In the genomic region with DNA sequence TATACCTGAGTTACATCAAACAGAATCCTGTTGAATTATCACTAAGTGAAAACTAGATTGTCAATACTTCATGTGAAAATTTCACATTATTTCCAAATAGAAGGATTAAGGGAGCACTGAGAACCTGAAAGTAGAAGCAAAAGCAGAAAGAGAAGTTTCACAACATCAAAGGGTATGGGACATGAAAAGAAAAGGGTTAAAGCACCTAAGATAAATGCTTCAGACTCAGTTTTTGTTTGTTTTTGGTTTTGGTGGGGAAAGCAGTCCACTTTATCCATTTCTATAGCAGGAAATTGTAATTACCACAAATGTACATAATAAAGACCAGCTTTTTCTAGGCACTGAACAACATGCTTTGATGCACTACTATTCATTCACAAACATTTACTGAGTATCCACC, we compare ENCODE assay signal across 33 cellular contexts.
"Had no signal": no experiment of that assay in that cellular context is flagged by ENCODE, and none has a peak within 500 bp of the region (broad histone marks: within the 10 kb centered on the region; RNA-seq: fewer than 3 reads in every experiment).

No MANE protein-coding gene starts in this region.

- H3K27me3 Mint-ChIP-seq: T-cell, T-helper 17 cell had no signal

- ATAC-seq: Panc1, PC-3, Right ventricle myocardium inferior, SK-N-SH treated with all-trans-retinoic acid at 6 μM for 48 hours, T-cell, T-helper 17 cell had no signal

- H3K9ac ChIP-seq: KMS-11 had no signal

- H3K4me3 ChIP-seq: SJCRH30, SK-N-MC had no signal

- H3K36me3 ChIP-seq: SJCRH30 had no signal

- H3K27ac Mint-ChIP-seq: T-cell, T-helper 17 cell had no signal

- H3K27ac ChIP-seq: KMS-11, RWPE1, SJCRH30, SK-N-MC had no signal

- H3K4me2 ChIP-seq: KMS-11 had no signal

- DNase-seq: Karpas-422; NCI-H1048; NCI-H1092 treated with DMSO at 0.1 percent for 48 hours; NCI-H1105 treated with DMSO at 0.1 percent for 48 hours; NCI-H1417; NCI-H1436; NCI-H146; NCI-H1694; NCI-H187; NCI-H1930; NCI-H2029 treated with DMSO at 0.1 percent for 48 hours; NCI-H2081 treated with DMSO at 0.1 percent for 48 hours; NCI-H2107; NCI-H2171; NCI-H226; NCI-H510A treated with DMSO at 0.1 percent for 48 hours; NCI-H524 treated with DMSO at 0.1 percent for 48 hours; NCI-H526 treated with DMSO at 0.1 percent for 48 hours; NCI-H82; NK-92 treated with Interleukin-12 subunit alpha and Interleukin-12 subunit beta, amount 100 ng/mL, for 24 hours; OCI-M1; PC-3; SHP77; SIG-M5; SJCRH30; T-cell; T-helper 17 cell had no signal

- H3K27me3 ChIP-seq: SJCRH30 had no signal

- H3K36me3 Mint-ChIP-seq: T-cell had no signal

- H3K4me3 Mint-ChIP-seq: T-cell, T-helper 17 cell had no signal

- H3K4me1 Mint-ChIP-seq: T-cell, T-helper 17 cell had no signal

- H3K4me1 ChIP-seq: SJCRH30 had no signal

- H3K9me3 ChIP-seq: SJCRH30 had no signal
